In the genomic region with DNA sequence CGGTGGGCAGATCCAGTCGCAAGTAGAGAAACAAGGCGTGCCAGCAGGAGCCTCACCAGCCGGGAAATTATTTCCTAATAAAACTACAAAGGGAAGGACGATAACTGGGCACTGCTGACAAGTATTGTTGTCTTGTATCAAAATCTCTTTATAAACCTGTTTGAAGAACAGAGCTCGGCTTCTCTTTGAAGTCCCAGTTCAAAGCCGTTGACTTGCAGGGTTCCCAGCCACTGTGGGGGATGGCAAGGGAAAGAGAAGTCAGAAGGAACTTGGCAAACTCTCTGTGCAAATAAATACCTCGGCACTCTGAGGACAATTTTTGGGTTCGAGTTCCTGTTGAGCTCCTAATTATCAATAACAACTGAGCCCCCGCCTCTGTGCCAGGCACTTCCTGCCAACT, we compare ENCODE assay signal across 1 cellular context.
A peak's percentile ranks its signal among the peaks of the same experiment; 100 is the strongest.
TF ChIP-seq lines count a peak whose summit lies in the region.

No MANE protein-coding gene starts in this region.

TF ChIP-seq in HCT116, 20 proteins besides CTCF, POLR2A, EP300 and RAD21:
- peak; percentile 97 for TF ChIP-seq TCF7L2 (IDR thresholded peaks at IDR 0.05; ENCODE audit: borderline replicate concordance, extremely low read depth, insufficient read depth, insufficient read length)
- no peak for TF ChIP-seq JUND (IDR thresholded peaks at IDR 0.05)
